ENCODE assay signal across 8 cellular contexts in the genomic region with DNA sequence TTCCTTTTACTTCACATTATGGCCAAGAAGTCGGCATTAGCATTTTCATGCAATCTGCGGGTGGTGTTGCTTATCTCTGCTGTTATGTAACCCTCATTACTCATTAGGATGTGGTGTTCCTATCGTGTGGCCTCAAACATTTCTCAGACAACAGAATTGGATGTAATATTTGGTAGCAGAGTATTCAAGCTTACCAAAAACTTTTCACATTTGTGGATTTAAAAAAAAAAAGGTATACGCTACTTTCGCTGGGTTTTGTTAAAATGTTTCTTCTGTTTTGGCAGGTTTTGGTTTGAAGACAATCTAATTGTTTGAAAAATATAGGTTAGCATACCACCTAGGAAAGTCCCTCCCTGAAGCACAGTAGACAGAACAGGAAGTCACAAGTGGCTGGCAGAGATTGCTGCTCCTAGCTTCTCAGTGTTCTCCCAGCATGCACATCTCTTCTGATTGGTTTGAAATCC.
DNase-seq lines count a peak whose midpoint lies in the region; ATAC-seq and TF ChIP-seq lines count a peak whose summit lies in the region.

No MANE protein-coding gene starts in this region.

- no peaks in the 10 kb centered on the region for H3K9me3 ChIP-seq in right lobe of liver
- H3K9me3 ChIP-seq in OCI-LY7 (ENCODE audit: low read length), result no peaks in the 10 kb centered on the region

- H3K4me3 Mint-ChIP-seq in activated CD4-positive, alpha-beta memory T cell treated with anti-CD3 and anti-CD28 coated beads for 36 hours, result peak overlapping the region; percentile 0

- no peak overlapping the region for H3K4me2 ChIP-seq in OCI-LY7 (ENCODE audit: low read length)

- peak overlapping the region; percentile 47 for H3K27ac Mint-ChIP-seq in activated CD4-positive, alpha-beta memory T cell treated with anti-CD3 and anti-CD28 coated beads for 36 hours

- H3K79me2 ChIP-seq in OCI-LY7 (ENCODE audit: insufficient read depth, low read depth, low read length), result no peaks in the 10 kb centered on the region

- TF ChIP-seq POLR2A in right lobe of liver (IDR thresholded peaks at IDR 0.05), result no peak

- DNase-seq in activated CD4-positive, alpha-beta memory T cell treated with anti-CD3 and anti-CD28 coated beads for 36 hours, result peak; percentile 36
- DNase-seq in right lobe of liver, result no peak
- DNase-seq in NCI-H146 (lab: John Stamatoyannopoulos, UW), result no peak
- DNase-seq in OCI-LY7 (ENCODE audit: low spot score), result no peak

- intact Hi-C loops in activated CD4-positive, alpha-beta memory T cell treated with anti-CD3 and anti-CD28 coated beads for 36 hours (cut with micrococcal nuclease), result loop anchor here (1.0 to 5.0 kb wide), 2 partner anchors 46 to 121 kb away; no protein-coding TSS in a partner anchor
- intact Hi-C loops in right lobe of liver (cut with DNase I) (no loop called here), OCI-LY7 (cut with micrococcal nuclease; ENCODE audit: unreplicated experiment) (no loop called here)

- H3K36me3 Mint-ChIP-seq in activated CD4-positive, alpha-beta memory T cell treated with anti-CD3 and anti-CD28 coated beads for 36 hours, result no peaks in the 10 kb centered on the region

- H2AFZ ChIP-seq in OCI-LY7 (ENCODE audit: low read length), result no peak overlapping the region

- 27% methylated on average over 5 of the region's 5 CpGs for WGBS in right lobe of liver (ENCODE audit: insufficient coverage, low coverage, low lambda C conversion rate, missing lambda C conversion rate)

- peaks cover 2% of the 10 kb centered on the region for H3K27me3 Mint-ChIP-seq in activated CD4-positive, alpha-beta memory T cell treated with anti-CD3 and anti-CD28 coated beads for 36 hours

- BruUV-seq in OCI-LY7 (replicated peaks; lab: Mats Ljungman, UMichigan), result no TSS peak

- no peaks in the 10 kb centered on the region for H4K20me1 ChIP-seq in OCI-LY7 (ENCODE audit: insufficient read depth, low read length)

- POLR2A ChIA-PET in activated CD4-positive, alpha-beta memory T cell treated with anti-CD3 and anti-CD28 coated beads for 36 hours (lab: Charles Lee), result interaction anchor here (0.9 to 1.2 kb wide), 2 partner anchors 117 to 149 kb away, joined by 3 read pairs; no protein-coding TSS in a partner anchor
- POLR2A ChIA-PET in OCI-LY7 (lab: Charles Lee), result no interaction called here

- no peaks in the 10 kb centered on the region for H3K9me2 ChIP-seq in OCI-LY7 (ENCODE audit: insufficient read depth, low read length)

- no peak for TF ChIP-seq CTCF in right lobe of liver (IDR thresholded peaks at IDR 0.05)
- TF ChIP-seq CTCF in OCI-LY7 (conservative IDR thresholded peaks at IDR 0.05; ENCODE audit: low read length), result no peak

- H3K27ac ChIP-seq in right lobe of liver (no peak overlapping the region), OCI-LY7 (ENCODE audit: low read depth, low read length, poor library complexity, severe bottlenecking) (no peak overlapping the region)

- H3K4me1 Mint-ChIP-seq in activated CD4-positive, alpha-beta memory T cell treated with anti-CD3 and anti-CD28 coated beads for 36 hours (ENCODE audit: low read depth), result peaks cover 23% of the 10 kb centered on the region

- peaks cover 2% of the 10 kb centered on the region for H3K9me3 Mint-ChIP-seq in activated CD4-positive, alpha-beta memory T cell treated with anti-CD3 and anti-CD28 coated beads for 36 hours

- H3K27me3 ChIP-seq in right lobe of liver, result no peaks in the 10 kb centered on the region

- ATAC-seq in GM18511 (IDR thresholded peaks at IDR 0.05; ENCODE audit: unreplicated experiment), result peak; percentile 87
- peak; percentile 78 for ATAC-seq in HG03159 (IDR thresholded peaks at IDR 0.05; ENCODE audit: unreplicated experiment)
- peak; percentile 41 to 68 (median 52) for ATAC-seq in right lobe of liver
- ATAC-seq in HG03135 (IDR thresholded peaks at IDR 0.05; ENCODE audit: unreplicated experiment), result no peak
- ATAC-seq in HG02763 (IDR thresholded peaks at IDR 0.05; ENCODE audit: unreplicated experiment), result no peak

- CTCF ChIA-PET in activated CD4-positive, alpha-beta memory T cell treated with anti-CD3 and anti-CD28 coated beads for 36 hours (lab: Charles Lee), result interaction anchor here (0.6 to 0.9 kb wide), 2 partner anchors 30 to 130 kb away, joined by 3 to 4 read pairs; no protein-coding TSS in a partner anchor
- CTCF ChIA-PET in OCI-LY7 (lab: Charles Lee; ENCODE audit: unreplicated experiment), result no interaction called here

- H3K4me3 ChIP-seq in right lobe of liver (no peak overlapping the region), OCI-LY7 (ENCODE audit: low read depth, low read length, poor library complexity, severe bottlenecking) (no peak overlapping the region)

- peaks cover 0 to 23% (median 6%) of the 10 kb centered on the region in 4 donors for H3K4me1 ChIP-seq in right lobe of liver
- no peaks in the 10 kb centered on the region for H3K4me1 ChIP-seq in OCI-LY7 (ENCODE audit: insufficient read depth, low read length, poor library complexity, severe bottlenecking)

- no peaks in the 10 kb centered on the region for H3K36me3 ChIP-seq in right lobe of liver
- H3K36me3 ChIP-seq in OCI-LY7 (ENCODE audit: insufficient read depth, low read length), result no peaks in the 10 kb centered on the region

Comparison
In these comparisons a context has a peak if more than half of its experiments do, and no peak if none do; other contexts are left out.
1. ATAC-seq: peak in GM18511 (single experiment), HG03159 (single experiment) and right lobe of liver (4 of 4); none in HG03135 (single experiment) and HG02763 (single experiment).